15 cellular contexts compared by ENCODE assay signal in genomic region chr12:39831587-39832315, GRCh38.
DNase-seq lines count a peak whose midpoint lies in the region; ATAC-seq and TF ChIP-seq lines count a peak whose summit lies in the region.
"Had no signal": no experiment of that assay in that cellular context is flagged by ENCODE, and none has a peak within 500 bp of the region (broad histone marks: within the 10 kb centered on the region; RNA-seq: fewer than 3 reads in every experiment).

No MANE protein-coding gene starts in this region.

- H3F3A ChIP-seq in GM23248 (ENCODE audit: insufficient read depth): 0 out of 2 replicates have a peak, but pooled peaks cover 8% of the 10 kb centered on the region
- no peaks in the 10 kb centered on the region for H3F3A ChIP-seq in PC-9 (ENCODE audit: insufficient read depth, low read depth)
- no peaks in the 10 kb centered on the region for H3F3A ChIP-seq in neural progenitor cell (ENCODE audit: low read depth)

- no peaks in the 10 kb centered on the region for H3K27me3 Mint-ChIP-seq in neural progenitor cell (ENCODE audit: insufficient read depth, low read depth)
- H3K27me3 Mint-ChIP-seq: activated CD4-positive, alpha-beta T cell treated with anti-CD3 and anti-CD28 coated beads, Interleukin-2, amount 10 ng/mL, durations not matched to agents 24 days and 14 days; brain had no signal

- no peak overlapping the region for H3K27ac ChIP-seq in BLaER1 treated with 17β-estradiol and CSF1 and Interleukin-3, amounts not matched to agents 10 nM and 100 nM
- H3K27ac ChIP-seq in GM23248: no peak overlapping the region
- H3K27ac ChIP-seq in PC-9: 0 out of 2 replicates have a peak overlapping the region, but pooled peaks have one; percentile 1
- no peak overlapping the region for H3K27ac ChIP-seq in foreskin keratinocyte
- no peak overlapping the region for H3K27ac ChIP-seq in OCI-LY7 (ENCODE audit: low read depth, low read length, poor library complexity, severe bottlenecking)
- no peak overlapping the region for H3K27ac ChIP-seq in neural progenitor cell
- H3K27ac ChIP-seq: prostate gland had no signal

- no peak overlapping the region for H3K27ac Mint-ChIP-seq in neural progenitor cell
- H3K27ac Mint-ChIP-seq: activated CD4-positive, alpha-beta T cell treated with anti-CD3 and anti-CD28 coated beads, Interleukin-2, amount 10 ng/mL, durations not matched to agents 24 days and 14 days; brain had no signal

- H3K9me2 ChIP-seq in GM23248 (ENCODE audit: insufficient read depth) (no peaks in the 10 kb centered on the region), PC-9 (ENCODE audit: insufficient read depth) (no peaks in the 10 kb centered on the region), OCI-LY7 (ENCODE audit: insufficient read depth, low read length) (no peaks in the 10 kb centered on the region)

- POLR2A ChIA-PET in PC-9 (lab: Charles Lee; ENCODE audit: unreplicated experiment) (no interaction called here), OCI-LY7 (lab: Charles Lee) (no interaction called here)

- H3K9me3 ChIP-seq in BLaER1 treated with 17β-estradiol and CSF1 and Interleukin-3, amounts not matched to agents 10 nM and 100 nM (replicated peaks in 1 of 11): no peaks in the 10 kb centered on the region
- H3K9me3 ChIP-seq in GM23248 (ENCODE audit: low read depth) (no peaks in the 10 kb centered on the region), PC-9 (ENCODE audit: insufficient read depth, low read depth) (no peaks in the 10 kb centered on the region), OCI-LY7 (ENCODE audit: low read length) (no peaks in the 10 kb centered on the region), neural progenitor cell (ENCODE audit: low read depth) (no peaks in the 10 kb centered on the region)
- H3K9me3 ChIP-seq: prostate gland had no signal

- ATAC-seq in foreskin keratinocyte: peak; percentile 46
- no peak for ATAC-seq in GM18502 (IDR thresholded peaks at IDR 0.05; ENCODE audit: poor library complexity, unreplicated experiment)

- in situ Hi-C loops in GM23248 (cut with MboI): no loop called here

- H3K9me3 Mint-ChIP-seq in neural progenitor cell: no peaks in the 10 kb centered on the region
- H3K9me3 Mint-ChIP-seq: activated CD4-positive, alpha-beta T cell treated with anti-CD3 and anti-CD28 coated beads, Interleukin-2, amount 10 ng/mL, durations not matched to agents 24 days and 14 days; brain had no signal

- TF ChIP-seq CTCF in PC-9 (conservative IDR thresholded peaks at IDR 0.05) (no peak), foreskin keratinocyte (conservative IDR thresholded peaks at IDR 0.05) (no peak), OCI-LY7 (conservative IDR thresholded peaks at IDR 0.05; ENCODE audit: low read length) (no peak), neural progenitor cell (IDR thresholded peaks at IDR 0.05) (no peak)

- CTCF ChIA-PET in PC-9 (lab: Charles Lee) (no interaction called here), OCI-LY7 (lab: Charles Lee; ENCODE audit: unreplicated experiment) (no interaction called here)

- no peaks in the 10 kb centered on the region for H3K36me3 ChIP-seq in BLaER1 treated with 17β-estradiol and CSF1 and Interleukin-3, amounts not matched to agents 10 nM and 100 nM
- H3K36me3 ChIP-seq in GM23248 (ENCODE audit: low read depth) (no peaks in the 10 kb centered on the region), PC-9 (ENCODE audit: low read depth) (no peaks in the 10 kb centered on the region), OCI-LY7 (ENCODE audit: insufficient read depth, low read length) (no peaks in the 10 kb centered on the region), neural progenitor cell (no peaks in the 10 kb centered on the region)
- H3K36me3 ChIP-seq: prostate gland had no signal

- H4K20me1 ChIP-seq in BLaER1 treated with 17β-estradiol and CSF1 and Interleukin-3, amounts not matched to agents 10 nM and 100 nM: no peaks in the 10 kb centered on the region
- H4K20me1 ChIP-seq in GM23248 (ENCODE audit: insufficient read depth) (no peaks in the 10 kb centered on the region), PC-9 (ENCODE audit: insufficient read depth) (no peaks in the 10 kb centered on the region), OCI-LY7 (ENCODE audit: insufficient read depth, low read length) (no peaks in the 10 kb centered on the region), neural progenitor cell (ENCODE audit: low read depth) (no peaks in the 10 kb centered on the region)

- H2AFZ ChIP-seq in GM23248 (no peak overlapping the region), PC-9 (peak overlapping the region; percentile 39; the same call in 1 of the 2 replicates), OCI-LY7 (ENCODE audit: low read length) (no peak overlapping the region), neural progenitor cell (replicated peaks) (no peak overlapping the region)

- peak; percentile 5 for DNase-seq in GM23248
- peak in 1 of 2 experiments; percentile 62 for DNase-seq in PC-9
- peak in 1 of 2 donors; percentile 14 for DNase-seq in foreskin keratinocyte
- DNase-seq in OCI-LY7 (ENCODE audit: low spot score): no peak
- no peak for DNase-seq in neural progenitor cell (ENCODE audit: low spot score)
- no peak for DNase-seq in effector CD8-positive, alpha-beta T cell (lab: John Stamatoyannopoulos, UW)
- DNase-seq: activated CD4-positive, alpha-beta T cell treated with anti-CD3 and anti-CD28 coated beads, Interleukin-2, amount 10 ng/mL, durations not matched to agents 24 days and 14 days; NCI-H524 treated with DMSO at 0.1 percent for 48 hours; stimulated activated CD4-positive, alpha-beta T cell treated with anti-CD3 and anti-CD28 coated beads, Interleukin-4, amount 100 ng/mL, for 24 hours; stimulated activated naive CD4-positive, alpha-beta T cell treated with Interleukin-2 at 50 U/mL for 16 hours; SW 1271 had no signal

- H3K9ac ChIP-seq in BLaER1 treated with 17β-estradiol and CSF1 and Interleukin-3, amounts not matched to agents 10 nM and 100 nM: no peak overlapping the region
- no peak overlapping the region for H3K9ac ChIP-seq in GM23248
- H3K9ac ChIP-seq in neural progenitor cell: no peak overlapping the region

- H3K27me3 ChIP-seq in BLaER1 treated with 17β-estradiol and CSF1 and Interleukin-3, amounts not matched to agents 10 nM and 100 nM: no peaks in the 10 kb centered on the region
- no peaks in the 10 kb centered on the region for H3K27me3 ChIP-seq in GM23248 (replicated peaks; ENCODE audit: insufficient read depth)
- H3K27me3 ChIP-seq in PC-9 (ENCODE audit: insufficient read depth, low read depth): no peaks in the 10 kb centered on the region
- no peaks in the 10 kb centered on the region for H3K27me3 ChIP-seq in foreskin keratinocyte
- H3K27me3 ChIP-seq in neural progenitor cell: no peaks in the 10 kb centered on the region

- whole genome bisulfite sequencing in GM23248 (ENCODE audit: low coverage in 1 of 2, low lambda C conversion rate in 2 of 2, missing lambda C conversion rate in 2 of 2), 2 experiments: 59 to 63% methylated on average over 1 of the region's 1 CpG

- peaks cover 9 to 13% (median 11%) of the 10 kb centered on the region in 10 experiments; a peak in 19 of 20 replicates for H3K4me1 ChIP-seq in BLaER1 treated with 17β-estradiol and CSF1 and Interleukin-3, amounts not matched to agents 10 nM and 100 nM
- H3K4me1 ChIP-seq in GM23248 (ENCODE audit: insufficient read depth): no peaks in the 10 kb centered on the region; the same call in 1 of the 2 replicates
- peaks cover 11% of the 10 kb centered on the region for H3K4me1 ChIP-seq in PC-9 (replicated peaks; ENCODE audit: insufficient read depth)
- no peaks in the 10 kb centered on the region for H3K4me1 ChIP-seq in foreskin keratinocyte
- H3K4me1 ChIP-seq in OCI-LY7 (ENCODE audit: insufficient read depth, low read length, poor library complexity, severe bottlenecking): no peaks in the 10 kb centered on the region
- H3K4me1 ChIP-seq in neural progenitor cell: no peaks in the 10 kb centered on the region
- H3K4me1 ChIP-seq: prostate gland had no signal

- BruUV-seq in PC-9 (replicated peaks; lab: Mats Ljungman, UMichigan) (no TSS peak), OCI-LY7 (replicated peaks; lab: Mats Ljungman, UMichigan) (no TSS peak)

- no peak overlapping the region for H3K4me3 Mint-ChIP-seq in neural progenitor cell
- H3K4me3 Mint-ChIP-seq: activated CD4-positive, alpha-beta T cell treated with anti-CD3 and anti-CD28 coated beads, Interleukin-2, amount 10 ng/mL, durations not matched to agents 24 days and 14 days; brain had no signal

- intact Hi-C loops in PC-9 (cut with micrococcal nuclease; ENCODE audit: unreplicated experiment) (no loop called here), OCI-LY7 (cut with micrococcal nuclease; ENCODE audit: unreplicated experiment) (no loop called here)

- H3K79me2 ChIP-seq in GM23248 (ENCODE audit: insufficient read depth) (no peaks in the 10 kb centered on the region), PC-9 (ENCODE audit: low read depth) (no peaks in the 10 kb centered on the region), OCI-LY7 (ENCODE audit: insufficient read depth, low read depth, low read length) (no peaks in the 10 kb centered on the region), neural progenitor cell (ENCODE audit: low read depth) (no peaks in the 10 kb centered on the region)

- H3K4me1 Mint-ChIP-seq in neural progenitor cell: no peaks in the 10 kb centered on the region
- H3K4me1 Mint-ChIP-seq: activated CD4-positive, alpha-beta T cell treated with anti-CD3 and anti-CD28 coated beads, Interleukin-2, amount 10 ng/mL, durations not matched to agents 24 days and 14 days; brain had no signal

- H3K4me2 ChIP-seq in BLaER1 treated with 17β-estradiol and CSF1 and Interleukin-3, amounts not matched to agents 10 nM and 100 nM: peak overlapping the region; percentile 1 to 52 (median 21); a peak in 17 of 22 replicates
- no peak overlapping the region for H3K4me2 ChIP-seq in GM23248 (ENCODE audit: unreplicated experiment)
- H3K4me2 ChIP-seq in PC-9: peak overlapping the region; percentile 20; the same call in 1 of the 2 replicates
- H3K4me2 ChIP-seq in OCI-LY7 (ENCODE audit: low read length): no peak overlapping the region
- no peak overlapping the region for H3K4me2 ChIP-seq in neural progenitor cell

- no peak overlapping the region for H3K4me3 ChIP-seq in BLaER1 treated with 17β-estradiol and CSF1 and Interleukin-3, amounts not matched to agents 10 nM and 100 nM
- H3K4me3 ChIP-seq in GM23248 (no peak overlapping the region), PC-9 (no peak overlapping the region), OCI-LY7 (ENCODE audit: low read depth, low read length, poor library complexity, severe bottlenecking) (no peak overlapping the region), neural progenitor cell (no peak overlapping the region)
- H3K4me3 ChIP-seq: prostate gland had no signal

- peaks cover 1% of the 10 kb centered on the region for H3K36me3 Mint-ChIP-seq in neural progenitor cell

Comparison
In these comparisons a context has a peak if more than half of its experiments do, and no peak if none do; other contexts are left out.
1. H3K4me2 ChIP-seq: peak in BLaER1 treated with 17β-estradiol and CSF1 and Interleukin-3, amounts not matched to agents 10 nM and 100 nM (11 of 11) and PC-9 (single experiment); none in GM23248 (single experiment), OCI-LY7 (single experiment) and neural progenitor cell (single experiment).